ENCODE assay signal across 1 cellular context in the genomic region with DNA sequence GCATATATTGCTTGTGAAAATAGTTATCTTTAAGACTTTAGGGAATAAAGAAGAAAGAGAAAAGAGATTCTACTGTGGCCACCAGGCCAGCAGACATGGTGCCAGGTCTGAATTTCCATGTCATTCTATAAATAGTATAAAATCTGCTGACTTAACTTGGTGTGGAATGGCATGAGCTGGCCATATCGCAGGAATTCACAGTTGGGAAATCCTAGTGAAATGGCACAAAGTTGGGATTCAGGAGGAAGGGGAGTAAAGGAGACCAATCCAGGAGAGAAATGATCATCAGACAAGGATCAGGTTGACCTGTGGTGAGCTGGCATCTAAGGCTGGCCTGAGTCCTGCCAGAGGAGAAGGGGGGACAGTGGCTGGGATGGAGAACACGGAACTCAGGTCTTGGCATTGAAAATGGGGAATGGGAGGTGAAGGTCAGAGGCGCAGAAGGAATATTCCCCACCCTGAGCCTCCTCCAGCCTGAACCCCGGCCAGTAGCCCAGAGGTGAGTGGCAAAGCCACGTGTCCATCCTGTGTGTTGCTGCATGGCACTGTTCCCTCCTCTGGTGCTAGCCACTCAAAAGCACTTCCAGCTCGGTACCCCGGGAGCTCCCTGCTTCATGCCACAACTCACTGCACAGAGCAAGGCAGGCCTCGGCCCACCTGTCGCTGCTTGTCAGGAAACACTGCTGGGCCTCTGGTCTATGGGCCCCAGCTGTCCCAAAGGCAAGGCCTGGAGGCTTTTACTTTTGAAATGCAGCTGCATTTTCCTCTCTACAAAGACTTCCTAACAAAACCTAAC.
TF ChIP-seq lines count a peak whose summit lies in the region.

No MANE protein-coding gene starts in this region.

TF ChIP-seq in GM23338, 12 proteins besides CTCF, POLR2A, EP300 and RAD21:
- TF ChIP-seq, protein P1, sequence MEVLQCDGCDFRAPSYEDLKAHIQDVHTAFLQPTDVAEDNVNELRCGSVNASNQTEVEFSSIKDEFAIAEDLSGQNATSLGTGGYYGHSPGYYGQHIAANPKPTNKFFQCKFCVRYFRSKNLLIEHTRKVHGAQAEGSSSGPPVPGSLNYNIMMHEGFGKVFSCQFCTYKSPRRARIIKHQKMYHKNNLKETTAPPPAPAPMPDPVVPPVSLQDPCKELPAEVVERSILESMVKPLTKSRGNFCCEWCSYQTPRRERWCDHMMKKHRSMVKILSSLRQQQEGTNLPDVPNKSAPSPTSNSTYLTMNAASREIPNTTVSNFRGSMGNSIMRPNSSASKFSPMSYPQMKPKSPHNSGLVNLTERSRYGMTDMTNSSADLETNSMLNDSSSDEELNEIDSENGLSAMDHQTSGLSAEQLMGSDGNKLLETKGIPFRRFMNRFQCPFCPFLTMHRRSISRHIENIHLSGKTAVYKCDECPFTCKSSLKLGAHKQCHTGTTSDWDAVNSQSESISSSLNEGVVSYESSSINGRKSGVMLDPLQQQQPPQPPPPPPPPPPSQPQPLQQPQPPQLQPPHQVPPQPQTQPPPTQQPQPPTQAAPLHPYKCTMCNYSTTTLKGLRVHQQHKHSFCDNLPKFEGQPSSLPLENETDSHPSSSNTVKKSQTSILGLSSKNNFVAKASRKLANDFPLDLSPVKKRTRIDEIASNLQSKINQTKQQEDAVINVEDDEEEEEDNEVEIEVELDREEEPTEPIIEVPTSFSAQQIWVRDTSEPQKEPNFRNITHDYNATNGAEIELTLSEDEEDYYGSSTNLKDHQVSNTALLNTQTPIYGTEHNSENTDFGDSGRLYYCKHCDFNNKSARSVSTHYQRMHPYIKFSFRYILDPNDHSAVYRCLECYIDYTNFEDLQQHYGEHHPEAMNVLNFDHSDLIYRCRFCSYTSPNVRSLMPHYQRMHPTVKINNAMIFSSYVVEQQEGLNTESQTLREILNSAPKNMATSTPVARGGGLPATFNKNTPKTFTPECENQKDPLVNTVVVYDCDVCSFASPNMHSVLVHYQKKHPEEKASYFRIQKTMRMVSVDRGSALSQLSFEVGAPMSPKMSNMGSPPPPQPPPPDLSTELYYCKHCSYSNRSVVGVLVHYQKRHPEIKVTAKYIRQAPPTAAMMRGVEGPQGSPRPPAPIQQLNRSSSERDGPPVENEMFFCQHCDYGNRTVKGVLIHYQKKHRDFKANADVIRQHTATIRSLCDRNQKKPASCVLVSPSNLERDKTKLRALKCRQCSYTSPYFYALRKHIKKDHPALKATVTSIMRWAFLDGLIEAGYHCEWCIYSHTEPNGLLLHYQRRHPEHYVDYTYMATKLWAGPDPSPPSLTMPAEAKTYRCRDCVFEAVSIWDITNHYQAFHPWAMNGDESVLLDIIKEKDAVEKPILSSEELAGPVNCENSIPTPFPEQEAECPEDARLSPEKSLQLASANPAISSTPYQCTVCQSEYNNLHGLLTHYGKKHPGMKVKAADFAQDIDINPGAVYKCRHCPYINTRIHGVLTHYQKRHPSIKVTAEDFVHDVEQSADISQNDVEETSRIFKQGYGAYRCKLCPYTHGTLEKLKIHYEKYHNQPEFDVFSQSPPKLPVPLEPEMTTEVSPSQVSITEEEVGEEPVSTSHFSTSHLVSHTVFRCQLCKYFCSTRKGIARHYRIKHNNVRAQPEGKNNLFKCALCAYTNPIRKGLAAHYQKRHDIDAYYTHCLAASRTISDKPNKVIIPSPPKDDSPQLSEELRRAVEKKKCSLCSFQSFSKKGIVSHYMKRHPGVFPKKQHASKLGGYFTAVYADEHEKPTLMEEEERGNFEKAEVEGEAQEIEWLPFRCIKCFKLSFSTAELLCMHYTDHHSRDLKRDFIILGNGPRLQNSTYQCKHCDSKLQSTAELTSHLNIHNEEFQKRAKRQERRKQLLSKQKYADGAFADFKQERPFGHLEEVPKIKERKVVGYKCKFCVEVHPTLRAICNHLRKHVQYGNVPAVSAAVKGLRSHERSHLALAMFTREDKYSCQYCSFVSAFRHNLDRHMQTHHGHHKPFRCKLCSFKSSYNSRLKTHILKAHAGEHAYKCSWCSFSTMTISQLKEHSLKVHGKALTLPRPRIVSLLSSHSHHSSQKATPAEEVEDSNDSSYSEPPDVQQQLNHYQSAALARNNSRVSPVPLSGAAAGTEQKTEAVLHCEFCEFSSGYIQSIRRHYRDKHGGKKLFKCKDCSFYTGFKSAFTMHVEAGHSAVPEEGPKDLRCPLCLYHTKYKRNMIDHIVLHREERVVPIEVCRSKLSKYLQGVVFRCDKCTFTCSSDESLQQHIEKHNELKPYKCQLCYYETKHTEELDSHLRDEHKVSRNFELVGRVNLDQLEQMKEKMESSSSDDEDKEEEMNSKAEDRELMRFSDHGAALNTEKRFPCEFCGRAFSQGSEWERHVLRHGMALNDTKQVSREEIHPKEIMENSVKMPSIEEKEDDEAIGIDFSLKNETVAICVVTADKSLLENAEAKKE (CRISPR knock-in tag; IDR thresholded peaks at IDR 0.05), result no peak
- TF ChIP-seq, protein P2, sequence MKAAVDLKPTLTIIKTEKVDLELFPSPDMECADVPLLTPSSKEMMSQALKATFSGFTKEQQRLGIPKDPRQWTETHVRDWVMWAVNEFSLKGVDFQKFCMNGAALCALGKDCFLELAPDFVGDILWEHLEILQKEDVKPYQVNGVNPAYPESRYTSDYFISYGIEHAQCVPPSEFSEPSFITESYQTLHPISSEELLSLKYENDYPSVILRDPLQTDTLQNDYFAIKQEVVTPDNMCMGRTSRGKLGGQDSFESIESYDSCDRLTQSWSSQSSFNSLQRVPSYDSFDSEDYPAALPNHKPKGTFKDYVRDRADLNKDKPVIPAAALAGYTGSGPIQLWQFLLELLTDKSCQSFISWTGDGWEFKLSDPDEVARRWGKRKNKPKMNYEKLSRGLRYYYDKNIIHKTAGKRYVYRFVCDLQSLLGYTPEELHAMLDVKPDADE (IDR thresholded peaks at IDR 0.05), result no peak
- no peak for TF ChIP-seq EZH2 (IDR thresholded peaks at IDR 0.05; ENCODE audit: low read depth, unreplicated experiment)
- no peak for TF ChIP-seq JUNB (IDR thresholded peaks at IDR 0.05; ENCODE audit: unreplicated experiment)
- TF ChIP-seq POLR2AphosphoS5 (IDR thresholded peaks at IDR 0.05; ENCODE audit: low read depth), result no peak
- TF ChIP-seq EZH2phosphoT487 (IDR thresholded peaks at IDR 0.05; ENCODE audit: unreplicated experiment), result no peak
- TF ChIP-seq STAT1 (IDR thresholded peaks at IDR 0.05; ENCODE audit: unreplicated experiment), result no peak
- no peak for TF ChIP-seq NANOG (IDR thresholded peaks at IDR 0.05; ENCODE audit: borderline replicate concordance)
- TF ChIP-seq, protein P3, sequence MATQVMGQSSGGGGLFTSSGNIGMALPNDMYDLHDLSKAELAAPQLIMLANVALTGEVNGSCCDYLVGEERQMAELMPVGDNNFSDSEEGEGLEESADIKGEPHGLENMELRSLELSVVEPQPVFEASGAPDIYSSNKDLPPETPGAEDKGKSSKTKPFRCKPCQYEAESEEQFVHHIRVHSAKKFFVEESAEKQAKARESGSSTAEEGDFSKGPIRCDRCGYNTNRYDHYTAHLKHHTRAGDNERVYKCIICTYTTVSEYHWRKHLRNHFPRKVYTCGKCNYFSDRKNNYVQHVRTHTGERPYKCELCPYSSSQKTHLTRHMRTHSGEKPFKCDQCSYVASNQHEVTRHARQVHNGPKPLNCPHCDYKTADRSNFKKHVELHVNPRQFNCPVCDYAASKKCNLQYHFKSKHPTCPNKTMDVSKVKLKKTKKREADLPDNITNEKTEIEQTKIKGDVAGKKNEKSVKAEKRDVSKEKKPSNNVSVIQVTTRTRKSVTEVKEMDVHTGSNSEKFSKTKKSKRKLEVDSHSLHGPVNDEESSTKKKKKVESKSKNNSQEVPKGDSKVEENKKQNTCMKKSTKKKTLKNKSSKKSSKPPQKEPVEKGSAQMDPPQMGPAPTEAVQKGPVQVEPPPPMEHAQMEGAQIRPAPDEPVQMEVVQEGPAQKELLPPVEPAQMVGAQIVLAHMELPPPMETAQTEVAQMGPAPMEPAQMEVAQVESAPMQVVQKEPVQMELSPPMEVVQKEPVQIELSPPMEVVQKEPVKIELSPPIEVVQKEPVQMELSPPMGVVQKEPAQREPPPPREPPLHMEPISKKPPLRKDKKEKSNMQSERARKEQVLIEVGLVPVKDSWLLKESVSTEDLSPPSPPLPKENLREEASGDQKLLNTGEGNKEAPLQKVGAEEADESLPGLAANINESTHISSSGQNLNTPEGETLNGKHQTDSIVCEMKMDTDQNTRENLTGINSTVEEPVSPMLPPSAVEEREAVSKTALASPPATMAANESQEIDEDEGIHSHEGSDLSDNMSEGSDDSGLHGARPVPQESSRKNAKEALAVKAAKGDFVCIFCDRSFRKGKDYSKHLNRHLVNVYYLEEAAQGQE (IDR thresholded peaks at IDR 0.05; ENCODE audit: unreplicated experiment), result no peak
- TF ChIP-seq CREB1 (CRISPR knock-in tag; IDR thresholded peaks at IDR 0.05; ENCODE audit: low read depth), result no peak
- TF ChIP-seq ZNF331 (CRISPR knock-in tag; IDR thresholded peaks at IDR 0.05; ENCODE audit: low read depth), result no peak
TF ChIP-seq in GM23338: peak in this region for 0.
